ENCODE assay signal across 9 cellular contexts in genomic region chr12:131773582-131774221, GRCh38. TPM values are rescaled to one million over a fixed set of nuclear protein-coding genes. Genes with fewer than 3 reads are reported as not detected.
DNase-seq lines count a peak whose midpoint lies in the region; ATAC-seq, FAIRE-seq and TF ChIP-seq lines count a peak whose summit lies in the region.
"Had no signal": no experiment of that assay in that cellular context is flagged by ENCODE, and none has a peak within 500 bp of the region (broad histone marks: within the 10 kb centered on the region; RNA-seq: fewer than 3 reads in every experiment).

No MANE protein-coding gene starts in this region.

- H3K4me1 ChIP-seq in K562 (replicated peaks in 1 of 2; ENCODE audit: control insufficient read depth in 2 of 2, insufficient read depth in 2 of 2, low read length in 2 of 2): peaks cover 0 to 3% of the 10 kb centered on the region in 2 experiments; a peak in 1 of 5 replicates
- no peaks in the 10 kb centered on the region for H3K4me1 ChIP-seq in smooth muscle cell (ENCODE audit: low read depth)

- TF ChIP-seq RAD21 in K562 (CRISPR knock-in tag; conservative IDR thresholded peaks at IDR 0.05 in 1 of 2, IDR thresholded peaks at IDR 0.05 in 1 of 2): no peak

- DNase-seq in GM10266 (ENCODE audit: extremely low spot score) (peak; percentile 76), K562 (ENCODE audit: extremely low read depth in 1 of 4, low spot score in 3 of 4) (no peak), smooth muscle cell (lab: John Stamatoyannopoulos, UW; ENCODE audit: unreplicated experiment) (no peak), NCI-H1436 (lab: John Stamatoyannopoulos, UW) (no peak), NCI-H82 treated with DMSO at 0.1 percent for 48 hours (lab: John Stamatoyannopoulos, UW; ENCODE audit: unreplicated experiment) (no peak), GOT3 (lab: John Stamatoyannopoulos, UW) (no peak)

- H3K36me3 ChIP-seq in K562 (ENCODE audit: control insufficient read depth, insufficient read depth, low read length) (peaks cover 79% of the 10 kb centered on the region), smooth muscle cell (ENCODE audit: low read depth) (no peaks in the 10 kb centered on the region)

- POLR2A ChIA-PET in K562 (lab: Yijun Ruan, JAX): interaction anchor here (1.0 to 1.1 kb wide), 2 partner anchors 12 to 24 kb away, joined by 3 read pairs; no protein-coding TSS in a partner anchor

- TF ChIP-seq CTCF in GM10266 (IDR thresholded peaks at IDR 0.05; ENCODE audit: control insufficient read depth, insufficient read depth, low read depth, missing control alignments) (no peak), K562 (IDR thresholded peaks at IDR 0.05 in 2 of 3, conservative IDR thresholded peaks at IDR 0.05 in 1 of 3; ENCODE audit: insufficient read depth in 2 of 3, low read depth in 1 of 3, low read length in 3 of 3) (no peak), smooth muscle cell (IDR thresholded peaks at IDR 0.05; ENCODE audit: borderline replicate concordance, insufficient read depth, poor library complexity, severe bottlenecking) (no peak)

- no peak for FAIRE-seq in K562 (lab: Jason Lieb, UNC)

- TF ChIP-seq EP300 in K562 (IDR thresholded peaks at IDR 0.05; ENCODE audit: low read length): no peak

- CTCF ChIA-PET in K562 (lab: Yijun Ruan, JAX; ENCODE audit: low intra/inter-chr PET ratio): no interaction called here

- BruUV-seq in K562 (replicated peaks; lab: Mats Ljungman, UMichigan): no TSS peak

- H3K9me3 ChIP-seq in K562 (replicated peaks; ENCODE audit: control insufficient read depth, insufficient read depth, low read depth, low read length) (no peaks in the 10 kb centered on the region), smooth muscle cell (replicated peaks; ENCODE audit: low read depth) (no peaks in the 10 kb centered on the region)

- H3K4me2 ChIP-seq in K562 (ENCODE audit: insufficient read depth, low read length) (no peak overlapping the region), smooth muscle cell (no peak overlapping the region)

- H3K27me3 ChIP-seq in K562 (ENCODE audit: control insufficient read depth in 2 of 2, insufficient read depth in 2 of 2, low read length in 2 of 2): no peaks in the 10 kb centered on the region
- no peaks in the 10 kb centered on the region for H3K27me3 ChIP-seq in smooth muscle cell (ENCODE audit: low read depth)
- H3K27me3 ChIP-seq: cardiac muscle cell had no signal

- intact Hi-C loops in K562 (cut with micrococcal nuclease): no loop called here

- H4K20me1 ChIP-seq in K562 (replicated peaks; ENCODE audit: control insufficient read depth, insufficient read depth, low read length): no peaks in the 10 kb centered on the region
- peaks cover 6% of the 10 kb centered on the region for H4K20me1 ChIP-seq in smooth muscle cell (ENCODE audit: low read depth)

- 97% methylated on average over 14 of the region's 15 CpGs for WGBS in K562 (ENCODE audit: insufficient coverage, low coverage, missing lambda C conversion rate)
- WGBS in smooth muscle cell (ENCODE audit: low lambda C conversion rate): 87% methylated on average over 15 of the region's 15 CpGs

- H3K9me1 ChIP-seq in K562 (ENCODE audit: control insufficient read depth, insufficient read depth, low read length): no peaks in the 10 kb centered on the region

- ATAC-seq in GM19397 (IDR thresholded peaks at IDR 0.05; ENCODE audit: unreplicated experiment) (peak; percentile 62), HG03280 (IDR thresholded peaks at IDR 0.05; ENCODE audit: unreplicated experiment) (peak; percentile 66), K562 (no peak)

- in situ Hi-C loops in K562 (cut with MboI): no loop called here

- H3K27ac ChIP-seq in K562 (ENCODE audit: extremely low read depth, low read depth, low read length): no peak overlapping the region
- no peak overlapping the region for H3K27ac ChIP-seq in smooth muscle cell (ENCODE audit: low read depth)

- TF ChIP-seq POLR2A in K562 (conservative IDR thresholded peaks at IDR 0.05): no peak

- H3K4me3 ChIP-seq in K562 (no peak overlapping the region), smooth muscle cell (no peak overlapping the region)
- H3K4me3 ChIP-seq: cardiac muscle cell had no signal

- H3F3A ChIP-seq in smooth muscle cell (ENCODE audit: low read depth): no peaks in the 10 kb centered on the region

- H3K79me2 ChIP-seq in K562 (ENCODE audit: control insufficient read depth, insufficient read depth, low read length) (no peaks in the 10 kb centered on the region), smooth muscle cell (ENCODE audit: low read depth) (no peaks in the 10 kb centered on the region)

- H2AFZ ChIP-seq in K562 (ENCODE audit: low read depth, low read length) (no peak overlapping the region), smooth muscle cell (ENCODE audit: low read depth) (no peak overlapping the region)

- H3K9ac ChIP-seq in K562 (ENCODE audit: insufficient read depth in 1 of 2, low read depth in 2 of 2, low read length in 2 of 2) (no peak overlapping the region), smooth muscle cell (ENCODE audit: low read depth) (no peak overlapping the region)

TF ChIP-seq in K562, 482 proteins besides CTCF, POLR2A, EP300 and RAD21:
- peak; percentile 34; the same call in 1 of the 2 replicates for TF ChIP-seq POLR2G (IDR thresholded peaks at IDR 0.05; ENCODE audit: low read depth, low read length)
- no peak for TF ChIP-seq IRF9 (tag; IDR thresholded peaks at IDR 0.05)

RNA-seq across cellular contexts. Expression of gene MMP17, which starts 54.5 kb away (rescaled TPM):
- 65.7 and 167 TPM in 2 replicates for total RNA-seq in K562 (2011; cell fraction: chromatin; rRNA removed; ENCODE audit: low replicate concordance)
- total RNA-seq in K562 (2011; cell fraction: nucleolus; rRNA removed): 84.0 and 92.2 TPM in 2 replicates
- 68.9 and 73.7 TPM in 2 replicates for total RNA-seq in K562 (2011; cell fraction: nucleoplasm; rRNA removed)
- total RNA-seq in K562 (2014; rRNA removed) (12.7 and 17.5 TPM in 2 replicates), K562 (2014; rRNA removed; fragmentation: Illumina TruSeq; extraction: Trizol) (0.93 and 1.1 TPM in 2 replicates), K562 (2015; rRNA removed; fragmentation: Illumina TruSeq; extraction: Trizol) (4.0 and 4.6 TPM in 2 replicates), K562 (2021) (18.0 and 20.1 TPM in 2 replicates), smooth muscle cell (0.81 and 1.6 TPM in 2 replicates)
- polyA plus RNA-seq in K562 (2011; rRNA removed) (17.1 and 57.8 TPM in 2 replicates), K562 (2014; fragmentation: Illumina TruSeq; extraction: Trizol) (5.0 and 11.6 TPM in 2 replicates), K562 (2014; fragmentation: Nextera tagmentation; extraction: Ambion mirVana) (not detected), K562 (2014; rRNA removed) (21.2 and 24.1 TPM in 2 replicates), smooth muscle cell (1.3 and 4.3 TPM in 2 replicates)
- 29.3 and 39.3 TPM in 2 replicates for polyA plus RNA-seq in K562 (2011; cell fraction: cytosol; rRNA removed)
- polyA plus RNA-seq in K562 (2011; cell fraction: nucleus; rRNA removed): 170 and 193 TPM in 2 replicates
- polyA plus RNA-seq in K562 (2012): 17.2 and 26.5 TPM in 2 replicates
- polyA minus RNA-seq in K562 (2011; rRNA and poly(A)+ RNA removed): 4.9 and 7.1 TPM in 2 replicates
- polyA minus RNA-seq in K562 (2011; cell fraction: cytosol; rRNA and poly(A)+ RNA removed): 13.5 and 30.6 TPM in 2 replicates
- 25.7 and 56.9 TPM in 2 replicates for polyA minus RNA-seq in K562 (2011; cell fraction: nucleus; rRNA and poly(A)+ RNA removed)
- total RNA-seq: cardiac muscle cell had no signal
